33 cellular contexts compared by ENCODE assay signal in genomic region chr3:124918524-124918923, GRCh38. TPM values are rescaled to one million over a fixed set of nuclear protein-coding genes. Genes with fewer than 3 reads are reported as not detected.
"Had no signal": no experiment of that assay in that cellular context is flagged by ENCODE, and none has a peak within 500 bp of the region (broad histone marks: within the 10 kb centered on the region; RNA-seq: fewer than 3 reads in every experiment).

No MANE protein-coding gene starts in this region.

- ATAC-seq: heart right ventricle; left ventricle myocardium superior; lower lobe of right lung; mucosa of descending colon; naive thymus-derived CD4-positive, alpha-beta T cell; natural killer cell treated with Interleukin-12 subunit alpha and Interleukin-12 subunit beta and Interleukin-15 and Interleukin-18, amount 100 ng/mL, for 72 hours; right cardiac atrium; stimulated activated naive B cell treated with anti-CD40 and anti-IgM and Interleukin-4, amounts not matched to agents 10 μg/mL and 1 μg/mL and 100 μg/mL, for 72 hours; stimulated activated naive CD8-positive, alpha-beta T cell treated with anti-CD3 and anti-CD28 coated beads, Interleukin-15, Interleukin-2, amounts not matched to agents 100 U/mL and 50 U/mL, for 24 hours had no signal

- H3K27ac ChIP-seq: heart right ventricle, hepatocyte, lower lobe of right lung, ovary, sigmoid colon, stomach, testis, thyroid gland, transverse colon, upper lobe of left lung, vagina had no signal

- H3K27ac Mint-ChIP-seq: naive thymus-derived CD4-positive, alpha-beta T cell; natural killer cell treated with Interleukin-12 subunit alpha and Interleukin-12 subunit beta and Interleukin-15 and Interleukin-18, amount 100 ng/mL, for 72 hours; progenitor cell of endocrine pancreas; stimulated activated naive B cell treated with anti-CD40 and anti-IgM and Interleukin-4, amounts not matched to agents 10 μg/mL and 1 μg/mL and 100 μg/mL, for 72 hours had no signal

- H3K4me3 Mint-ChIP-seq: naive thymus-derived CD4-positive, alpha-beta T cell; natural killer cell treated with Interleukin-12 subunit alpha and Interleukin-12 subunit beta and Interleukin-15 and Interleukin-18, amount 100 ng/mL, for 72 hours; stimulated activated naive B cell treated with anti-CD40 and anti-IgM and Interleukin-4, amounts not matched to agents 10 μg/mL and 1 μg/mL and 100 μg/mL, for 72 hours had no signal

- H3K36me3 ChIP-seq: heart right ventricle, lower lobe of right lung, ovary, sigmoid colon, thyroid gland, upper lobe of left lung, vagina had no signal

- DNase-seq: heart right ventricle; islet precursor cell; left ventricle myocardium superior; lower lobe of right lung; mammary epithelial cell; midbrain; mucosa of descending colon; naive thymus-derived CD4-positive, alpha-beta T cell; ovary; retina; right cardiac atrium; sigmoid colon; stimulated activated CD4-positive, alpha-beta T cell treated with anti-CD3 and anti-CD28 coated beads, Interleukin-15, amount 100 ng/mL, for 24 hours; stimulated activated CD4-positive, alpha-beta T cell treated with anti-CD3 and anti-CD28 coated beads, Interleukin-2, amount 100 ng/mL, for 24 hours; stimulated activated CD4-positive, alpha-beta T cell treated with anti-CD3 and anti-CD28 coated beads, Interleukin-4, amount 100 ng/mL, for 1 hour; stimulated activated naive B cell treated with anti-CD40 and anti-IgM and Interleukin-4, amounts not matched to agents 10 μg/mL and 1 μg/mL and 100 μg/mL, for 72 hours; stimulated activated naive CD8-positive, alpha-beta T cell treated with anti-CD3 and anti-CD28 coated beads, Interleukin-15, Interleukin-2, amounts not matched to agents 100 U/mL and 50 U/mL, for 24 hours; stomach; testis; thyroid gland; transverse colon; upper lobe of left lung had no signal

- H3K4me1 ChIP-seq: lower lobe of right lung, sigmoid colon, stomach, testis, thyroid gland, transverse colon, upper lobe of left lung, vagina had no signal

- H3K27me3 ChIP-seq: heart right ventricle, hepatocyte, ovary, sigmoid colon, stomach, testis, thyroid gland, transverse colon, upper lobe of left lung, vagina had no signal

- H3K9me3 ChIP-seq: heart right ventricle, lower lobe of right lung, mucosa of descending colon, ovary, sigmoid colon, stomach, testis, thyroid gland, transverse colon, upper lobe of left lung, vagina had no signal

- H3K4me1 Mint-ChIP-seq: naive thymus-derived CD4-positive, alpha-beta T cell; stimulated activated naive B cell treated with anti-CD40 and anti-IgM and Interleukin-4, amounts not matched to agents 10 μg/mL and 1 μg/mL and 100 μg/mL, for 72 hours had no signal

- H3K36me3 Mint-ChIP-seq: naive thymus-derived CD4-positive, alpha-beta T cell; natural killer cell treated with Interleukin-12 subunit alpha and Interleukin-12 subunit beta and Interleukin-15 and Interleukin-18, amount 100 ng/mL, for 72 hours; stimulated activated naive B cell treated with anti-CD40 and anti-IgM and Interleukin-4, amounts not matched to agents 10 μg/mL and 1 μg/mL and 100 μg/mL, for 72 hours had no signal

- H3K4me2 ChIP-seq: hepatocyte, smooth muscle cell had no signal

- H3K4me3 ChIP-seq: heart right ventricle, hepatocyte, lower lobe of right lung, mucosa of descending colon, ovary, sigmoid colon, smooth muscle cell, stomach, testis, thyroid gland, transverse colon, upper lobe of left lung, vagina had no signal

- H2AFZ ChIP-seq: hepatocyte had no signal

- H3K9me3 Mint-ChIP-seq: naive thymus-derived CD4-positive, alpha-beta T cell; natural killer cell treated with Interleukin-12 subunit alpha and Interleukin-12 subunit beta and Interleukin-15 and Interleukin-18, amount 100 ng/mL, for 72 hours; stimulated activated naive B cell treated with anti-CD40 and anti-IgM and Interleukin-4, amounts not matched to agents 10 μg/mL and 1 μg/mL and 100 μg/mL, for 72 hours had no signal

RNA-seq across cellular contexts. Expression of gene MUC13, which starts 16.0 kb away (rescaled TPM):
- total RNA-seq: kidney epithelial cell; left ventricle myocardium superior; mammary epithelial cell; myocyte; naive thymus-derived CD4-positive, alpha-beta T cell; omental fat pad; progenitor cell of endocrine pancreas; right cardiac atrium; skeletal muscle tissue; thyroid gland; urinary bladder; vagina had no signal
- polyA plus RNA-seq: mammary epithelial cell; naive thymus-derived CD4-positive, alpha-beta T cell; neural cell; smooth muscle cell; urinary bladder had no signal
